Comparison of ENCODE assay signal across 16 cellular contexts in genomic region chr2:96768083-96768561, GRCh38. TPM values are rescaled to one million over a fixed set of nuclear protein-coding genes. Genes with fewer than 3 reads are reported as not detected.
DNase-seq lines count a peak whose midpoint lies in the region; ATAC-seq and TF ChIP-seq lines count a peak whose summit lies in the region.
"Had no signal": no experiment of that assay in that cellular context is flagged by ENCODE, and none has a peak within 500 bp of the region (broad histone marks: within the 10 kb centered on the region; RNA-seq: fewer than 3 reads in every experiment).

No MANE protein-coding gene starts in this region.

- H3K27me3 ChIP-seq in DOHH2 (ENCODE audit: control insufficient read depth, low read length) (no peaks in the 10 kb centered on the region), H7 (ENCODE audit: control insufficient read depth, insufficient read depth, low read length) (no peaks in the 10 kb centered on the region), Peyer's patch (no peaks in the 10 kb centered on the region), heart right ventricle (no peaks in the 10 kb centered on the region)

- H3K27me3 Mint-ChIP-seq in mesothelial cell of epicardium (ENCODE audit: low read depth), result no peaks in the 10 kb centered on the region
- H3K27me3 Mint-ChIP-seq in activated naive CD4-positive, alpha-beta T cell treated with anti-CD3 and anti-CD28 coated beads for 36 hours (ENCODE audit: low read depth), result no peaks in the 10 kb centered on the region
- H3K27me3 Mint-ChIP-seq: activated naive CD4-positive, alpha-beta T cell treated with anti-CD3 and anti-CD28 coated beads, Interleukin-2, amount 10 ng/mL, durations not matched to agents 7 days and 5 days; stimulated activated naive CD8-positive, alpha-beta T cell treated with anti-CD3 and anti-CD28 coated beads, Interleukin-15, Interleukin-2, amounts not matched to agents 100 ng/mL and 50 ng/mL, for 24 hours had no signal

- no peaks in the 10 kb centered on the region for H3K9me2 ChIP-seq in DOHH2 (replicated peaks; ENCODE audit: control insufficient read depth, low read length)
- H3K9me2 ChIP-seq: SK-N-SH had no signal

- peaks cover 5% of the 10 kb centered on the region; the same call in 1 of the 2 replicates for H3F3A ChIP-seq in DOHH2 (ENCODE audit: control insufficient read depth, insufficient read depth)

- H3K4me3 ChIP-seq in DOHH2 (ENCODE audit: low read length) (peak overlapping the region; percentile 59), H7 (ENCODE audit: insufficient read depth, low read depth, low read length) (no peak overlapping the region), Peyer's patch (peak overlapping the region in 2 of 4 donors; percentile 27 to 39), heart right ventricle (no peak overlapping the region)

- CTCF ChIA-PET in activated naive CD4-positive, alpha-beta T cell treated with anti-CD3 and anti-CD28 coated beads for 36 hours (lab: Charles Lee), result interaction anchor here (1.0 to 1.2 kb wide), 2 partner anchors 11 kb away, joined by 3 to 4 read pairs; no protein-coding TSS in a partner anchor

- H3K36me3 ChIP-seq in DOHH2 (ENCODE audit: control insufficient read depth, low read length), result no peaks in the 10 kb centered on the region
- no peaks in the 10 kb centered on the region for H3K36me3 ChIP-seq in H7 (replicated peaks; ENCODE audit: control insufficient read depth, insufficient read depth, low read length)
- H3K36me3 ChIP-seq in Peyer's patch, result no peaks in the 10 kb centered on the region
- no peaks in the 10 kb centered on the region for H3K36me3 ChIP-seq in heart right ventricle

- TF ChIP-seq POLR2A in Peyer's patch (IDR thresholded peaks at IDR 0.05), result peak; percentile 40 to 58

- no peak for TF ChIP-seq CTCF in DOHH2 (IDR thresholded peaks at IDR 0.05; ENCODE audit: low read depth, low read length, poor library complexity, severe bottlenecking)
- TF ChIP-seq CTCF in Peyer's patch (IDR thresholded peaks at IDR 0.05), result no peak
- no peak for TF ChIP-seq CTCF in mesothelial cell of epicardium (IDR thresholded peaks at IDR 0.05; ENCODE audit: unreplicated experiment)
- no peak for TF ChIP-seq CTCF in heart right ventricle (IDR thresholded peaks at IDR 0.05)

- no peaks in the 10 kb centered on the region for H4K20me1 ChIP-seq in DOHH2 (ENCODE audit: control insufficient read depth, insufficient read depth, low read depth, low read length)

- H3K4me1 Mint-ChIP-seq in mesothelial cell of epicardium, result peaks cover 62% of the 10 kb centered on the region
- H3K4me1 Mint-ChIP-seq in activated naive CD4-positive, alpha-beta T cell treated with anti-CD3 and anti-CD28 coated beads for 36 hours (ENCODE audit: low read depth), result peaks cover 27% of the 10 kb centered on the region

- H3K79me2 ChIP-seq in DOHH2 (ENCODE audit: control insufficient read depth, low read length), result peaks cover 38% of the 10 kb centered on the region

- H3K27ac ChIP-seq in DOHH2 (ENCODE audit: low read depth, low read length) (peak overlapping the region; percentile 62), Peyer's patch (peak overlapping the region; percentile 61 to 95 (median 79)), heart right ventricle (no peak overlapping the region)

- no peak for ATAC-seq in GM18870 (IDR thresholded peaks at IDR 0.05; ENCODE audit: unreplicated experiment)
- ATAC-seq in heart right ventricle, result no peak
- no peak for ATAC-seq in HG02571 (IDR thresholded peaks at IDR 0.05; ENCODE audit: unreplicated experiment)
- ATAC-seq: left cardiac atrium had no signal

- 87 to 91% methylated on average over 8 of the region's 8 CpGs for WGBS in heart right ventricle, 2 donors

- peak overlapping the region; percentile 89 for H3K4me2 ChIP-seq in DOHH2 (ENCODE audit: low read length)
- H3K4me2 ChIP-seq: SK-N-SH had no signal

- intact Hi-C loops in heart right ventricle (cut with DNase I), result loop anchor here in 3 of 10 donors (5.0 to 10.0 kb wide), 3 partner anchors 89 to 223 kb away; partner anchors contain the start of genes KANSL3 (in 2 of the 3) and ANKRD39 (in 1 of the 3)
- intact Hi-C loops in activated naive CD4-positive, alpha-beta T cell treated with anti-CD3 and anti-CD28 coated beads for 36 hours (cut with micrococcal nuclease), result no loop called here

- H3K9me3 ChIP-seq in DOHH2 (ENCODE audit: control insufficient read depth, insufficient read depth, low read length) (no peaks in the 10 kb centered on the region), Peyer's patch (no peaks in the 10 kb centered on the region), heart right ventricle (no peaks in the 10 kb centered on the region)
- H3K9me3 ChIP-seq: SK-N-SH had no signal

- no peaks in the 10 kb centered on the region for H3K36me3 Mint-ChIP-seq in mesothelial cell of epicardium
- no peaks in the 10 kb centered on the region for H3K36me3 Mint-ChIP-seq in activated naive CD4-positive, alpha-beta T cell treated with anti-CD3 and anti-CD28 coated beads for 36 hours (ENCODE audit: low read depth)

- DNase-seq in H7, result peak; percentile 3
- DNase-seq in Peyer's patch, result peak; percentile 65 to 85 (median 76)
- DNase-seq in mesothelial cell of epicardium (ENCODE audit: low spot score in 2 of 2, unreplicated experiment in 2 of 2), result no peak
- DNase-seq in heart right ventricle, result no peak
- DNase-seq in activated naive CD4-positive, alpha-beta T cell treated with anti-CD3 and anti-CD28 coated beads for 36 hours, result no peak
- DNase-seq: activated CD4-positive, alpha-beta T cell treated with anti-CD3 and anti-CD28 coated beads, Interleukin-2, amount 50 U/mL, for 4 hours; activated naive CD4-positive, alpha-beta T cell treated with anti-CD3 and anti-CD28 coated beads, Interleukin-2, amount 10 ng/mL, durations not matched to agents 7 days and 5 days; cerebellar nuclear complex; KBM-7; left cardiac atrium; NCI-H446 treated with DMSO at 0.1 percent for 48 hours; SK-N-SH had no signal

- H3K9me3 Mint-ChIP-seq in mesothelial cell of epicardium, result no peaks in the 10 kb centered on the region
- no peaks in the 10 kb centered on the region for H3K9me3 Mint-ChIP-seq in activated naive CD4-positive, alpha-beta T cell treated with anti-CD3 and anti-CD28 coated beads for 36 hours
- H3K9me3 Mint-ChIP-seq: activated naive CD4-positive, alpha-beta T cell treated with anti-CD3 and anti-CD28 coated beads, Interleukin-2, amount 10 ng/mL, durations not matched to agents 7 days and 5 days; stimulated activated naive CD8-positive, alpha-beta T cell treated with anti-CD3 and anti-CD28 coated beads, Interleukin-15, Interleukin-2, amounts not matched to agents 100 ng/mL and 50 ng/mL, for 24 hours had no signal

- peak overlapping the region; percentile 10 for H3K27ac Mint-ChIP-seq in mesothelial cell of epicardium
- no peak overlapping the region for H3K27ac Mint-ChIP-seq in activated naive CD4-positive, alpha-beta T cell treated with anti-CD3 and anti-CD28 coated beads for 36 hours
- H3K27ac Mint-ChIP-seq: activated naive CD4-positive, alpha-beta T cell treated with anti-CD3 and anti-CD28 coated beads, Interleukin-2, amount 10 ng/mL, durations not matched to agents 7 days and 5 days; stimulated activated naive CD8-positive, alpha-beta T cell treated with anti-CD3 and anti-CD28 coated beads, Interleukin-15, Interleukin-2, amounts not matched to agents 100 ng/mL and 50 ng/mL, for 24 hours had no signal

- no peak overlapping the region for H3K4me3 Mint-ChIP-seq in mesothelial cell of epicardium
- H3K4me3 Mint-ChIP-seq in activated naive CD4-positive, alpha-beta T cell treated with anti-CD3 and anti-CD28 coated beads for 36 hours, result no peak overlapping the region
- H3K4me3 Mint-ChIP-seq: activated naive CD4-positive, alpha-beta T cell treated with anti-CD3 and anti-CD28 coated beads, Interleukin-2, amount 10 ng/mL, durations not matched to agents 7 days and 5 days; stimulated activated naive CD8-positive, alpha-beta T cell treated with anti-CD3 and anti-CD28 coated beads, Interleukin-15, Interleukin-2, amounts not matched to agents 100 ng/mL and 50 ng/mL, for 24 hours had no signal

- H3K4me1 ChIP-seq in DOHH2 (ENCODE audit: control insufficient read depth, low read length) (peaks cover 53% of the 10 kb centered on the region), Peyer's patch (peaks cover 0 to 98% (median 14%) of the 10 kb centered on the region in 4 donors), heart right ventricle (peaks cover 2 to 33% (median 23%) of the 10 kb centered on the region in 9 donors)

RNA-seq across cellular contexts. Expression of gene CNNM4, which starts 7.4 kb away (rescaled TPM):
- 10.8 and 15.8 TPM in 2 replicates for total RNA-seq in H7 (2014; rRNA removed; shearing (Covaris generic))
- total RNA-seq in Peyer's patch (10 to 100 TPM; 19.0 to 53.9 (median 41.7) TPM), mesothelial cell of epicardium (19.9 to 22.0 TPM (median 20.0 TPM) in 3 replicates), heart right ventricle (10 to 100 TPM; 19.1 to 59.7 (median 34.8) TPM)
- polyA plus RNA-seq in heart right ventricle, result 10 to 100 TPM in 1 of 2 donors, 1 to 10 TPM in 1; 4.3 to 10.1 TPM
- total RNA-seq in activated naive CD4-positive, alpha-beta T cell treated with anti-CD3 and anti-CD28 coated beads for 36 hours, result 1 to 10 TPM; 5.6 to 6.0 TPM

RNA-seq across cellular contexts. Expression of gene LMAN2L, which starts 28.3 kb away (rescaled TPM):
- 20.8 and 22.5 TPM in 2 replicates for total RNA-seq in H7 (2014; rRNA removed; shearing (Covaris generic))
- total RNA-seq in Peyer's patch (10 to 100 TPM in 2 of 4 donors, 1 to 10 TPM in 2; 9.4 to 12.5 (median 10.8) TPM), mesothelial cell of epicardium (30.5 to 33.3 TPM (median 31.4 TPM) in 3 replicates), heart right ventricle (10 to 100 TPM; 13.3 to 30.9 (median 18.8) TPM)
- polyA plus RNA-seq in heart right ventricle, result 10 to 100 TPM; 11.0 to 31.4 TPM
- total RNA-seq in activated naive CD4-positive, alpha-beta T cell treated with anti-CD3 and anti-CD28 coated beads for 36 hours, result 1 to 10 TPM; 4.0 to 4.8 TPM

RNA-seq across cellular contexts. Expression of gene CNNM3, which starts 47.9 kb away (rescaled TPM):
- total RNA-seq in H7 (2014; rRNA removed; shearing (Covaris generic)), result 13.8 and 19.3 TPM in 2 replicates
- total RNA-seq in Peyer's patch (100 to 1,000 TPM in 1 of 4 donors, 10 to 100 TPM in 3; 29.8 to 108 (median 44.8) TPM), mesothelial cell of epicardium (24.9 to 27.5 TPM (median 26.5 TPM) in 3 replicates), heart right ventricle (10 to 100 TPM in 8 of 10 donors, 1 to 10 TPM in 2; 7.4 to 18.3 (median 13.8) TPM)
- polyA plus RNA-seq in heart right ventricle, result 1 to 10 TPM; 4.0 to 8.3 TPM
- total RNA-seq in activated naive CD4-positive, alpha-beta T cell treated with anti-CD3 and anti-CD28 coated beads for 36 hours, result 10 to 100 TPM; 17.3 to 19.9 TPM

Comparison
In these comparisons a context has a peak if more than half of its experiments do, and no peak if none do; other contexts are left out.
1. H3K27ac ChIP-seq: peak in DOHH2 (single experiment) and Peyer's patch (4 of 4); none in heart right ventricle (0 of 10).
2. DNase-seq: peak in H7 (single experiment) and Peyer's patch (3 of 3); none in mesothelial cell of epicardium (0 of 2), heart right ventricle (0 of 2) and activated naive CD4-positive, alpha-beta T cell treated with anti-CD3 and anti-CD28 coated beads for 36 hours (single experiment).